11 cellular contexts compared by ENCODE assay signal in genomic region chr13:41313659-41314197, GRCh38. TPM values are rescaled to one million over a fixed set of nuclear protein-coding genes. Genes with fewer than 3 reads are reported as not detected.
DNase-seq lines count a peak whose midpoint lies in the region; FAIRE-seq and TF ChIP-seq lines count a peak whose summit lies in the region.
"Had no signal": no experiment of that assay in that cellular context is flagged by ENCODE, and none has a peak within 500 bp of the region (broad histone marks: within the 10 kb centered on the region; RNA-seq: fewer than 3 reads in every experiment).

No MANE protein-coding gene starts in this region.

- 76% methylated on average over 6 of the region's 6 CpGs; no CpG with 5 or more reads in 1 of the 2 experiments for WGBS in H1 (ENCODE audit: extremely low coverage in 1 of 2, insufficient coverage in 1 of 2, insufficient read length in 1 of 2, insufficient replicate concordance in 2 of 2, low coverage in 1 of 2, low lambda C conversion rate in 2 of 2, missing lambda C conversion rate in 1 of 2), 2 experiments

- H3K4me3 ChIP-seq in OCI-LY3 (ENCODE audit: low read length) = no peak overlapping the region
- H3K4me3 ChIP-seq in H1 (ENCODE audit: extremely low read depth in 1 of 4, insufficient read depth in 2 of 4, low read depth in 3 of 4, low read length in 4 of 4) = peak overlapping the region in 2 of 4 experiments; percentile 86 to 92; a peak in 5 of 8 replicates
- no peak overlapping the region for H3K4me3 ChIP-seq in kidney (ENCODE audit: low read length in 2 of 2)

- no peak overlapping the region for H2AK5ac ChIP-seq in H1 (ENCODE audit: low read depth, low read length)

- H3K18ac ChIP-seq in H1 (ENCODE audit: extremely low read depth, low read length) = no peak overlapping the region

- H3K27me3 ChIP-seq in OCI-LY3 (ENCODE audit: low read depth, low read length) (no peaks in the 10 kb centered on the region), H1 (replicated peaks in 1 of 4; ENCODE audit: control insufficient read depth in 3 of 4, extremely low read depth in 1 of 4, insufficient read depth in 3 of 4, low read length in 3 of 4) (no peaks in the 10 kb centered on the region)

- H2AFZ ChIP-seq in OCI-LY3 (ENCODE audit: low read depth, low read length) = no peak overlapping the region
- no peak overlapping the region for H2AFZ ChIP-seq in H1 (ENCODE audit: low read length)

- H2BK120ac ChIP-seq in H1 (replicated peaks; ENCODE audit: low read depth, low read length) = no peak overlapping the region

- no peak overlapping the region for H3K14ac ChIP-seq in H1 (ENCODE audit: insufficient read length)

- H3K4me1 Mint-ChIP-seq in activated CD4-positive, alpha-beta T cell treated with anti-CD3 and anti-CD28 coated beads, Interleukin-2, amount 10 ng/mL, durations not matched to agents 24 days and 14 days = peaks cover 41% of the 10 kb centered on the region
- H3K4me1 Mint-ChIP-seq in osteocyte (ENCODE audit: unreplicated experiment) = peaks cover 34% of the 10 kb centered on the region

- H3K4me1 ChIP-seq in OCI-LY3 (ENCODE audit: low read length) (peaks cover 19% of the 10 kb centered on the region), H1 (replicated peaks in 1 of 4; ENCODE audit: control insufficient read depth in 3 of 4, insufficient read depth in 4 of 4, low read length in 3 of 4) (peaks cover 2 to 11% (median 4%) of the 10 kb centered on the region in 4 experiments; a peak in 5 of 7 replicates), kidney (ENCODE audit: control insufficient read depth in 1 of 2, insufficient read depth in 1 of 2, low read depth in 1 of 2, low read length in 2 of 2) (peaks cover 0 to 6% of the 10 kb centered on the region in 2 donors)

- H3K27me3 Mint-ChIP-seq in activated CD4-positive, alpha-beta T cell treated with anti-CD3 and anti-CD28 coated beads, Interleukin-2, amount 10 ng/mL, durations not matched to agents 24 days and 14 days = no peaks in the 10 kb centered on the region
- H3K27me3 Mint-ChIP-seq in osteocyte (ENCODE audit: unreplicated experiment) = no peaks in the 10 kb centered on the region

- peak; percentile 64 for DNase-seq in activated CD4-positive, alpha-beta T cell treated with anti-CD3 and anti-CD28 coated beads, Interleukin-2, amount 10 ng/mL, durations not matched to agents 24 days and 14 days
- DNase-seq in activated CD4-positive, alpha-beta T cell treated with anti-CD3 and anti-CD28 coated beads, Interleukin-2, amount 50 U/mL, for 1 hour = no peak
- DNase-seq in H1 (ENCODE audit: low read depth in 1 of 2, low spot score in 2 of 2) (no peak), osteocyte (ENCODE audit: extremely low spot score, unreplicated experiment) (no peak), NCI-H2029 (lab: John Stamatoyannopoulos, UW) (no peak), NCI-H82 treated with DMSO at 0.1 percent for 48 hours (lab: John Stamatoyannopoulos, UW; ENCODE audit: unreplicated experiment) (no peak), kidney (no peak)
- DNase-seq: activated CD8-positive, alpha-beta memory T cell treated with anti-CD3 and anti-CD28 coated beads for 24 hours; KBM-7 had no signal

- H3K9ac ChIP-seq in OCI-LY3 (ENCODE audit: low read length) (no peak overlapping the region), H1 (replicated peaks in 1 of 4; ENCODE audit: extremely low read depth in 1 of 4, low read depth in 3 of 4, low read length in 3 of 4) (no peak overlapping the region), kidney (ENCODE audit: low read length in 2 of 2) (no peak overlapping the region)

- H4K20me1 ChIP-seq in OCI-LY3 (ENCODE audit: insufficient read depth, low read length) = peaks cover 52% of the 10 kb centered on the region
- peaks cover 19 to 25% of the 10 kb centered on the region in 2 experiments for H4K20me1 ChIP-seq in H1 (replicated peaks in 1 of 2; ENCODE audit: control insufficient read depth in 1 of 2, insufficient read depth in 2 of 2, low read length in 2 of 2)

- H3K9me3 ChIP-seq in OCI-LY3 (ENCODE audit: insufficient read depth, low read length) (no peaks in the 10 kb centered on the region), H1 (ENCODE audit: insufficient read depth in 2 of 2, low read depth in 1 of 2, low read length in 1 of 2) (no peaks in the 10 kb centered on the region), kidney (ENCODE audit: control insufficient read depth in 1 of 2, low read length in 2 of 2) (no peaks in the 10 kb centered on the region)

- H4K8ac ChIP-seq in H1 (ENCODE audit: extremely low read depth, insufficient read depth, low read length) = no peak overlapping the region

- CTCF ChIA-PET in H1 (lab: Charles Lee; ENCODE audit: partially characterized antibody) = no interaction called here

- H4K91ac ChIP-seq in H1 (replicated peaks; ENCODE audit: insufficient read length, low read length) = no peak overlapping the region

- no peak for TF ChIP-seq RAD21 in H1 (IDR thresholded peaks at IDR 0.05 in 1 of 2, conservative IDR thresholded peaks at IDR 0.05 in 1 of 2; ENCODE audit: low read depth in 2 of 2, low read length in 2 of 2)

- no peak overlapping the region for H2BK20ac ChIP-seq in H1 (ENCODE audit: low read length)

- FAIRE-seq in H1 (lab: Jason Lieb, UNC) = no peak
- no peak for FAIRE-seq in kidney (lab: Jason Lieb, UNC)
- FAIRE-seq: colon had no signal

- H3K4me2 ChIP-seq in OCI-LY3 (ENCODE audit: low read length) (peak overlapping the region; percentile 81; the same call in 1 of the 2 replicates), H1 (ENCODE audit: insufficient read depth in 1 of 2, low read depth in 2 of 2, low read length in 2 of 2) (peak overlapping the region; percentile 61 to 78)

- peaks cover 13% of the 10 kb centered on the region for H3K36me3 Mint-ChIP-seq in activated CD4-positive, alpha-beta T cell treated with anti-CD3 and anti-CD28 coated beads, Interleukin-2, amount 10 ng/mL, durations not matched to agents 24 days and 14 days (ENCODE audit: low read depth)
- no peaks in the 10 kb centered on the region for H3K36me3 Mint-ChIP-seq in osteocyte (ENCODE audit: unreplicated experiment)

- H3K27ac Mint-ChIP-seq in activated CD4-positive, alpha-beta T cell treated with anti-CD3 and anti-CD28 coated beads, Interleukin-2, amount 10 ng/mL, durations not matched to agents 24 days and 14 days = no peak overlapping the region
- no peak overlapping the region for H3K27ac Mint-ChIP-seq in osteocyte (ENCODE audit: unreplicated experiment)

- intact Hi-C loops in activated CD4-positive, alpha-beta T cell treated with anti-CD3 and anti-CD28 coated beads, Interleukin-2, amount 10 ng/mL, durations not matched to agents 24 days and 14 days (cut with micrococcal nuclease) = loop anchor here (2.0 to 10.0 kb wide), 5 partner anchors 44 to 1679 kb away; partner anchors contain the start of genes DGKH, EPSTI1 and KBTBD6
- intact Hi-C loops in kidney (cut with DNase I) = no loop called here

- H2BK15ac ChIP-seq in H1 (ENCODE audit: low read length) = no peak overlapping the region

- POLR2A ChIA-PET in H1 (lab: Charles Lee; ENCODE audit: partially characterized antibody) = interaction anchor here (1.0 to 1.2 kb wide), 3 partner anchors 27 to 35 kb away, joined by 3 read pairs; no protein-coding TSS in a partner anchor

- no peak for TF ChIP-seq EP300 in H1 (IDR thresholded peaks at IDR 0.05; ENCODE audit: borderline replicate concordance in 1 of 2, low read depth in 2 of 2, low read length in 2 of 2)

- no peak overlapping the region for H3K27ac ChIP-seq in OCI-LY3 (ENCODE audit: low read length)
- H3K27ac ChIP-seq in H1 (ENCODE audit: low read depth, low read length) = no peak overlapping the region
- H3K27ac ChIP-seq in kidney (ENCODE audit: low read depth in 2 of 2, low read length in 2 of 2) = no peak overlapping the region

- H4K5ac ChIP-seq in H1 (ENCODE audit: insufficient read length, low read depth, low read length) = no peak overlapping the region

- TF ChIP-seq CTCF in OCI-LY3 (IDR thresholded peaks at IDR 0.05; ENCODE audit: low read depth, low read length) = no peak
- TF ChIP-seq CTCF in H1 (IDR thresholded peaks at IDR 0.05; ENCODE audit: control extremely low read depth in 1 of 3, insufficient read depth in 1 of 3, low read depth in 1 of 3, low read length in 3 of 3) = no peak
- TF ChIP-seq CTCF in osteocyte (IDR thresholded peaks at IDR 0.05) = no peak
- TF ChIP-seq CTCF in kidney (IDR thresholded peaks at IDR 0.05; ENCODE audit: borderline replicate concordance, extremely low read depth, insufficient read depth) = no peak

- peaks cover 4% of the 10 kb centered on the region; the same call in 1 of the 2 replicates for H3K23me2 ChIP-seq in H1 (ENCODE audit: low read depth, low read length)

- H3K4ac ChIP-seq in H1 (replicated peaks; ENCODE audit: insufficient read length, low read depth, low read length) = no peak overlapping the region

- H3K79me2 ChIP-seq in OCI-LY3 (ENCODE audit: low read length) = peaks cover 76% of the 10 kb centered on the region
- peaks cover 33 to 76% of the 10 kb centered on the region in 2 experiments for H3K79me2 ChIP-seq in H1 (ENCODE audit: control insufficient read depth in 1 of 2, insufficient read depth in 2 of 2, low read length in 2 of 2)

- no peak overlapping the region for H3K23ac ChIP-seq in H1 (ENCODE audit: insufficient read length)

- no peak for TF ChIP-seq POLR2A in H1 (IDR thresholded peaks at IDR 0.05; ENCODE audit: control extremely low read depth in 1 of 2, low read depth in 2 of 2, low read length in 2 of 2)

- H3K4me3 Mint-ChIP-seq in activated CD4-positive, alpha-beta T cell treated with anti-CD3 and anti-CD28 coated beads, Interleukin-2, amount 10 ng/mL, durations not matched to agents 24 days and 14 days = peak overlapping the region; percentile 60
- peak overlapping the region; percentile 45 for H3K4me3 Mint-ChIP-seq in osteocyte (ENCODE audit: unreplicated experiment)

- no peak overlapping the region for H2BK5ac ChIP-seq in H1 (ENCODE audit: low read depth, low read length)

- H3K56ac ChIP-seq in H1 (replicated peaks; ENCODE audit: insufficient read length, low read depth, low read length) = no peak overlapping the region

- H3K9me3 Mint-ChIP-seq in activated CD4-positive, alpha-beta T cell treated with anti-CD3 and anti-CD28 coated beads, Interleukin-2, amount 10 ng/mL, durations not matched to agents 24 days and 14 days = no peaks in the 10 kb centered on the region
- no peaks in the 10 kb centered on the region for H3K9me3 Mint-ChIP-seq in osteocyte (ENCODE audit: unreplicated experiment)

- H2BK12ac ChIP-seq in H1 (ENCODE audit: low read depth, low read length) = no peak overlapping the region

- H3K79me1 ChIP-seq in H1 (ENCODE audit: low read depth, low read length) = no peaks in the 10 kb centered on the region; the same call in 1 of the 2 replicates

- peaks cover 14% of the 10 kb centered on the region for H3K36me3 ChIP-seq in OCI-LY3 (replicated peaks; ENCODE audit: low read depth, low read length)
- H3K36me3 ChIP-seq in H1 (ENCODE audit: control insufficient read depth in 2 of 4, insufficient read depth in 4 of 4, low read length in 3 of 4) = peaks cover 0 to 9% (median 0%) of the 10 kb centered on the region in 4 experiments; a peak in 1 of 8 replicates
- no peaks in the 10 kb centered on the region for H3K36me3 ChIP-seq in kidney (ENCODE audit: control insufficient read depth in 1 of 2, insufficient read depth in 2 of 2, low read length in 2 of 2)

RNA-seq across cellular contexts. Expression of gene NAA16, which starts 2.7 kb away (rescaled TPM):
- 30.3 and 31.2 TPM in 2 replicates for total RNA-seq in activated CD4-positive, alpha-beta T cell treated with anti-CD3 and anti-CD28 coated beads, Interleukin-2, amount 10 ng/mL, durations not matched to agents 24 days and 14 days
- total RNA-seq in H1 (2021; fragmentation: NEBNext Ultra II Directional; extraction: Animal tissue kit (Norgen Biotek cat#: 25700)) = 38.6 and 40.0 TPM in 2 replicates
- polyA plus RNA-seq in H1 (2011; rRNA removed) = 9.1 and 11.4 TPM in 2 replicates
- polyA plus RNA-seq in H1 (2011; cell fraction: cytosol; rRNA removed) = 17.3 TPM
- polyA plus RNA-seq in H1 (2011; cell fraction: nucleus; rRNA removed) = 18.4 TPM
- polyA plus RNA-seq in H1 (2012, experiment 1 of 2) = 12.4 to 26.3 TPM (median 15.5 TPM) in 4 replicates
- 5.5 TPM for polyA plus RNA-seq in H1 (2012, experiment 2 of 2)
- polyA plus RNA-seq in H1 (2013, experiment 1 of 2) = 40.3 TPM
- 38.9 TPM for polyA plus RNA-seq in H1 (2013, experiment 2 of 2)
- 15.0 and 27.6 TPM in 2 replicates for polyA minus RNA-seq in H1 (2011; rRNA and poly(A)+ RNA removed)
- 17.0 TPM for polyA minus RNA-seq in H1 (2011; cell fraction: cytosol; rRNA and poly(A)+ RNA removed)
- polyA minus RNA-seq in H1 (2011; cell fraction: nucleus; rRNA and poly(A)+ RNA removed) = 52.5 TPM
- 15.7 and 22.8 TPM in 2 replicates for total RNA-seq in osteocyte
- 22.3 TPM for total RNA-seq in kidney
- polyA plus RNA-seq in kidney (ENCODE audit: insufficient read depth, low read depth, low replicate concordance) = 6.4 TPM

RNA-seq across cellular contexts. Expression of gene MTRF1, which starts 50.4 kb away (rescaled TPM):
- 20.1 and 20.6 TPM in 2 replicates for total RNA-seq in activated CD4-positive, alpha-beta T cell treated with anti-CD3 and anti-CD28 coated beads, Interleukin-2, amount 10 ng/mL, durations not matched to agents 24 days and 14 days
- 14.1 and 19.2 TPM in 2 replicates for total RNA-seq in H1 (2021; fragmentation: NEBNext Ultra II Directional; extraction: Animal tissue kit (Norgen Biotek cat#: 25700))
- polyA plus RNA-seq in H1 (2011; rRNA removed) = 4.8 and 8.0 TPM in 2 replicates
- polyA plus RNA-seq in H1 (2011; cell fraction: cytosol; rRNA removed) = 12.5 TPM
- polyA plus RNA-seq in H1 (2011; cell fraction: nucleus; rRNA removed) = 8.4 TPM
- polyA plus RNA-seq in H1 (2012, experiment 1 of 2) = 11.1 to 19.4 TPM (median 12.2 TPM) in 4 replicates
- 2.7 TPM for polyA plus RNA-seq in H1 (2012, experiment 2 of 2)
- 17.2 TPM for polyA plus RNA-seq in H1 (2013, experiment 1 of 2)
- 14.9 TPM for polyA plus RNA-seq in H1 (2013, experiment 2 of 2)
- polyA minus RNA-seq in H1 (2011; rRNA and poly(A)+ RNA removed) = 13.6 and 14.9 TPM in 2 replicates
- 10.0 TPM for polyA minus RNA-seq in H1 (2011; cell fraction: cytosol; rRNA and poly(A)+ RNA removed)
- polyA minus RNA-seq in H1 (2011; cell fraction: nucleus; rRNA and poly(A)+ RNA removed) = 28.8 TPM
- 9.8 and 12.9 TPM in 2 replicates for total RNA-seq in osteocyte
- 11.8 TPM for total RNA-seq in kidney
- 11.3 TPM for polyA plus RNA-seq in kidney (ENCODE audit: insufficient read depth, low read depth, low replicate concordance)
